Comparison of ENCODE assay signal across 1 cellular context in the genomic region with DNA sequence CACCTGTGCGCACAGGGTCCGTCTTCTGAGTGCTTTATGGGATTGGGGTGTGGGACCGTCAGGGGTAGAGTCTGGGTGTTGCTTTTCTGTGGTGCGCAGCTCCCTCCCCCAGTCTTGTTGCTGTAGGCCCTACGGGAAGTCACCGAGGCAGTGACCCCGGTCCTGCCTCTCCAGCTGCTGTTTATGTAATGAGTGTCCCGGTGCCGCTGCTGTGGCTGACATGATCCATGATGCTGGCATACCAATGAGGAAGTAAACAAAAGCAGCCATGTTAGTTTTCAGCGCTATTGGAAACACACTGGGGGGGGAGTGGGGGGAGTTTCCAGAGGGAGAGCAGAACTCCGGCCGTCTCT.
TF ChIP-seq lines count a peak whose summit lies in the region.

No MANE protein-coding gene starts in this region.

TF ChIP-seq in HepG2, 621 proteins besides CTCF, POLR2A, EP300 and RAD21 (continued from another document and continues in another):
- TF ChIP-seq, protein P1, sequence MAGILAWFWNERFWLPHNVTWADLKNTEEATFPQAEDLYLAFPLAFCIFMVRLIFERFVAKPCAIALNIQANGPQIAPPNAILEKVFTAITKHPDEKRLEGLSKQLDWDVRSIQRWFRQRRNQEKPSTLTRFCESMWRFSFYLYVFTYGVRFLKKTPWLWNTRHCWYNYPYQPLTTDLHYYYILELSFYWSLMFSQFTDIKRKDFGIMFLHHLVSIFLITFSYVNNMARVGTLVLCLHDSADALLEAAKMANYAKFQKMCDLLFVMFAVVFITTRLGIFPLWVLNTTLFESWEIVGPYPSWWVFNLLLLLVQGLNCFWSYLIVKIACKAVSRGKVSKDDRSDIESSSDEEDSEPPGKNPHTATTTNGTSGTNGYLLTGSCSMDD (CRISPR knock-in tag; IDR thresholded peaks at IDR 0.05): no peak
- TF ChIP-seq KLF15 (CRISPR knock-in tag; IDR thresholded peaks at IDR 0.05; ENCODE audit: borderline replicate concordance): no peak
- TF ChIP-seq DMAP1 (CRISPR knock-in tag; IDR thresholded peaks at IDR 0.05): no peak
- TF ChIP-seq SRSF4 (IDR thresholded peaks at IDR 0.05; ENCODE audit: low read depth, low read length, poor library complexity, severe bottlenecking): no peak
- no peak for TF ChIP-seq CENPT (CRISPR knock-in tag; IDR thresholded peaks at IDR 0.05; ENCODE audit: low read depth)
- TF ChIP-seq RFXAP (CRISPR knock-in tag; IDR thresholded peaks at IDR 0.05; ENCODE audit: borderline replicate concordance): no peak; the same call in 1 of the 2 replicates
- TF ChIP-seq POGZ (CRISPR knock-in tag; IDR thresholded peaks at IDR 0.05): no peak
- no peak for TF ChIP-seq ZNF792 (CRISPR knock-in tag; IDR thresholded peaks at IDR 0.05)
- TF ChIP-seq ZNF34 (CRISPR knock-in tag; IDR thresholded peaks at IDR 0.05; ENCODE audit: borderline replicate concordance): no peak; the same call in 1 of the 2 replicates
- TF ChIP-seq FOXA3 (CRISPR knock-in tag; IDR thresholded peaks at IDR 0.05): peak; percentile 67
- TF ChIP-seq PHF5A (CRISPR knock-in tag; IDR thresholded peaks at IDR 0.05; ENCODE audit: low read depth, unreplicated experiment): no peak
- TF ChIP-seq, protein P2, sequence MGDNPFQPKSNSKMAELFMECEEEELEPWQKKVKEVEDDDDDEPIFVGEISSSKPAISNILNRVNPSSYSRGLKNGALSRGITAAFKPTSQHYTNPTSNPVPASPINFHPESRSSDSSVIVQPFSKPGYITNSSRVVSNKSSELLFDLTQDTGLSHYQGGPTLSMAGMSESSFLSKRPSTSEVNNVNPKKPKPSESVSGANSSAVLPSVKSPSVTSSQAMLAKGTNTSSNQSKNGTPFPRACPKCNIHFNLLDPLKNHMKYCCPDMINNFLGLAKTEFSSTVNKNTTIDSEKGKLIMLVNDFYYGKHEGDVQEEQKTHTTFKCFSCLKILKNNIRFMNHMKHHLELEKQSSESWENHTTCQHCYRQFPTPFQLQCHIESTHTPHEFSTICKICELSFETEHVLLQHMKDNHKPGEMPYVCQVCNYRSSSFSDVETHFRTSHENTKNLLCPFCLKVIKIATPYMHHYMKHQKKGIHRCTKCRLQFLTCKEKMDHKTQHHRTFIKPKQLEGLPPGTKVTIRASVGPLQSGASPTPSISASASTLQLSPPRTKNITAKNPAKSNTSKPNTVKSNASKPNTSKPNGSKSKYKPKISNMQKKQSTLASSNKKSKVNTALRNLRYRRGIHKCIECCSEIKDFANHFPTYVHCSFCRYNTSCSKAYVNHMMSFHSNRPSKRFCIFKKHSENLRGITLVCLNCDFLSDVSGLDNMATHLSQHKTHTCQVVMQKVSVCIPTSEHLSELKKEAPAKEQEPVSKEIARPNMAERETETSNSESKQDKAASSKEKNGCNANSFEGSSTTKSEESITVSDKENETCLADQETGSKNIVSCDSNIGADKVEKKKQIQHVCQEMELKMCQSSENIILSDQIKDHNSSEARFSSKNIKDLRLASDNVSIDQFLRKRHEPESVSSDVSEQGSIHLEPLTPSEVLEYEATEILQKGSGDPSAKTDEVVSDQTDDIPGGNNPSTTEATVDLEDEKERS (CRISPR knock-in tag; IDR thresholded peaks at IDR 0.05): 0 out of 2 replicates have a peak, but pooled peaks have one; percentile 23
- TF ChIP-seq ZNF614 (CRISPR knock-in tag; IDR thresholded peaks at IDR 0.05; ENCODE audit: borderline replicate concordance): no peak
- TF ChIP-seq ZMYM4 (CRISPR knock-in tag; IDR thresholded peaks at IDR 0.05): no peak
- no peak for TF ChIP-seq RBM22 (optimal IDR thresholded peaks at IDR 0.05; ENCODE audit: low read length)
- no peak for TF ChIP-seq ZKSCAN5 (CRISPR knock-in tag; IDR thresholded peaks at IDR 0.05)
- TF ChIP-seq ZNF33A (CRISPR knock-in tag; IDR thresholded peaks at IDR 0.05; ENCODE audit: borderline replicate concordance): no peak
- no peak for TF ChIP-seq ZNF639 (CRISPR knock-in tag; conservative IDR thresholded peaks at IDR 0.05)
- TF ChIP-seq NBN (conservative IDR thresholded peaks at IDR 0.05): no peak
- TF ChIP-seq, protein P3, sequence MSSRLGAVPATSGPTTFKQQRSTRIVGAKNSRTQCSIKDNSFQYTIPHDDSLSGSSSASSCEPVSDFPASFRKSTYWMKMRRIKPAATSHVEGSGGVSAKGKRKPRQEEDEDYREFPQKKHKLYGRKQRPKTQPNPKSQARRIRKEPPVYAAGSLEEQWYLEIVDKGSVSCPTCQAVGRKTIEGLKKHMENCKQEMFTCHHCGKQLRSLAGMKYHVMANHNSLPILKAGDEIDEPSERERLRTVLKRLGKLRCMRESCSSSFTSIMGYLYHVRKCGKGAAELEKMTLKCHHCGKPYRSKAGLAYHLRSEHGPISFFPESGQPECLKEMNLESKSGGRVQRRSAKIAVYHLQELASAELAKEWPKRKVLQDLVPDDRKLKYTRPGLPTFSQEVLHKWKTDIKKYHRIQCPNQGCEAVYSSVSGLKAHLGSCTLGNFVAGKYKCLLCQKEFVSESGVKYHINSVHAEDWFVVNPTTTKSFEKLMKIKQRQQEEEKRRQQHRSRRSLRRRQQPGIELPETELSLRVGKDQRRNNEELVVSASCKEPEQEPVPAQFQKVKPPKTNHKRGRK (CRISPR knock-in tag; IDR thresholded peaks at IDR 0.05): no peak
- TF ChIP-seq TAF1 (CRISPR knock-in tag; IDR thresholded peaks at IDR 0.05): peak; percentile 17; the same call in 1 of the 2 replicates
- TF ChIP-seq ZNF230 (CRISPR knock-in tag; IDR thresholded peaks at IDR 0.05): no peak
- TF ChIP-seq TBX2 (CRISPR knock-in tag; IDR thresholded peaks at IDR 0.05; ENCODE audit: borderline replicate concordance): no peak
- TF ChIP-seq ZNF766 (CRISPR knock-in tag; IDR thresholded peaks at IDR 0.05; ENCODE audit: borderline replicate concordance): no peak; the same call in 1 of the 2 replicates
- TF ChIP-seq YY1 (IDR thresholded peaks at IDR 0.05; ENCODE audit: insufficient read depth, insufficient replicate concordance, low read depth, low read length): peak; percentile 89
- no peak for TF ChIP-seq ZNF775 (CRISPR knock-in tag; IDR thresholded peaks at IDR 0.05; ENCODE audit: borderline replicate concordance)
- TF ChIP-seq TOE1 (CRISPR knock-in tag; IDR thresholded peaks at IDR 0.05): no peak
- TF ChIP-seq NFE2L1 (CRISPR knock-in tag; IDR thresholded peaks at IDR 0.05; ENCODE audit: borderline replicate concordance): 0 out of 2 replicates have a peak, but pooled peaks have one; percentile 1
- TF ChIP-seq ATF3 (CRISPR knock-in tag; IDR thresholded peaks at IDR 0.05): no peak
- no peak for TF ChIP-seq ASH2L (IDR thresholded peaks at IDR 0.05; ENCODE audit: insufficient read length, low read depth, low read length)
- no peak for TF ChIP-seq ZNF768 (CRISPR knock-in tag; IDR thresholded peaks at IDR 0.05)
- TF ChIP-seq ZNF274 (CRISPR knock-in tag; IDR thresholded peaks at IDR 0.05): no peak
- TF ChIP-seq EHMT2 (IDR thresholded peaks at IDR 0.05; ENCODE audit: borderline replicate concordance, low read depth, low read length): no peak
- TF ChIP-seq ZNF350 (CRISPR knock-in tag; IDR thresholded peaks at IDR 0.05; ENCODE audit: borderline replicate concordance, low read depth): peak; percentile 50; the same call in 1 of the 2 replicates
- TF ChIP-seq, protein P4, sequence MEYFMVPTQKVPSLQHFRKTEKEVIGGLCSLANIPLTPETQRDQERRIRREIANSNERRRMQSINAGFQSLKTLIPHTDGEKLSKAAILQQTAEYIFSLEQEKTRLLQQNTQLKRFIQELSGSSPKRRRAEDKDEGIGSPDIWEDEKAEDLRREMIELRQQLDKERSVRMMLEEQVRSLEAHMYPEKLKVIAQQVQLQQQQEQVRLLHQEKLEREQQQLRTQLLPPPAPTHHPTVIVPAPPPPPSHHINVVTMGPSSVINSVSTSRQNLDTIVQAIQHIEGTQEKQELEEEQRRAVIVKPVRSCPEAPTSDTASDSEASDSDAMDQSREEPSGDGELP (IDR thresholded peaks at IDR 0.05; ENCODE audit: borderline replicate concordance, low read depth): peak; percentile 94
- no peak for TF ChIP-seq ZNF605 (CRISPR knock-in tag; IDR thresholded peaks at IDR 0.05)
- TF ChIP-seq MZF1 (CRISPR knock-in tag; IDR thresholded peaks at IDR 0.05; ENCODE audit: borderline replicate concordance): 0 out of 2 replicates have a peak, but pooled peaks have one; percentile 53
- TF ChIP-seq STAT5B (CRISPR knock-in tag; IDR thresholded peaks at IDR 0.05): no peak
- no peak for TF ChIP-seq KAT2B (IDR thresholded peaks at IDR 0.05; ENCODE audit: borderline replicate concordance, low read depth, low read length)
- no peak for TF ChIP-seq MAFF (IDR thresholded peaks at IDR 0.05; ENCODE audit: low read depth, low read length)
- peak; percentile 61; the same call in 1 of the 2 replicates for TF ChIP-seq TGIF2 (CRISPR knock-in tag; IDR thresholded peaks at IDR 0.05)
- no peak for TF ChIP-seq FUBP1 (CRISPR knock-in tag; IDR thresholded peaks at IDR 0.05; ENCODE audit: borderline replicate concordance)
- TF ChIP-seq, protein P5, sequence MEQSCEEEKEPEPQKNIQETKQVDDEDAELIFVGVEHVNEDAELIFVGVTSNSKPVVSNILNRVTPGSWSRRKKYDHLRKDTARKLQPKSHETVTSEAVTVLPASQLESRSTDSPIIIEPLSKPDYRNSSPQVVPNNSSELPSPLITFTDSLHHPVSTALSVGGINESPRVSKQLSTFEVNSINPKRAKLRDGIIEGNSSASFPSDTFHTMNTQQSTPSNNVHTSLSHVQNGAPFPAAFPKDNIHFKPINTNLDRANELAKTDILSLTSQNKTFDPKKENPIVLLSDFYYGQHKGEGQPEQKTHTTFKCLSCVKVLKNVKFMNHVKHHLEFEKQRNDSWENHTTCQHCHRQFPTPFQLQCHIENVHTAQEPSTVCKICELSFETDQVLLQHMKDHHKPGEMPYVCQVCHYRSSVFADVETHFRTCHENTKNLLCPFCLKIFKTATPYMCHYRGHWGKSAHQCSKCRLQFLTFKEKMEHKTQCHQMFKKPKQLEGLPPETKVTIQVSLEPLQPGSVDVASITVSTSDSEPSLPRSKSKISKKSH (CRISPR knock-in tag; IDR thresholded peaks at IDR 0.05; ENCODE audit: borderline replicate concordance): no peak
- peak; percentile 51 for TF ChIP-seq TEF (CRISPR knock-in tag; IDR thresholded peaks at IDR 0.05)
- no peak for TF ChIP-seq MIER3 (CRISPR knock-in tag; IDR thresholded peaks at IDR 0.05; ENCODE audit: borderline replicate concordance)
- TF ChIP-seq, protein P6, sequence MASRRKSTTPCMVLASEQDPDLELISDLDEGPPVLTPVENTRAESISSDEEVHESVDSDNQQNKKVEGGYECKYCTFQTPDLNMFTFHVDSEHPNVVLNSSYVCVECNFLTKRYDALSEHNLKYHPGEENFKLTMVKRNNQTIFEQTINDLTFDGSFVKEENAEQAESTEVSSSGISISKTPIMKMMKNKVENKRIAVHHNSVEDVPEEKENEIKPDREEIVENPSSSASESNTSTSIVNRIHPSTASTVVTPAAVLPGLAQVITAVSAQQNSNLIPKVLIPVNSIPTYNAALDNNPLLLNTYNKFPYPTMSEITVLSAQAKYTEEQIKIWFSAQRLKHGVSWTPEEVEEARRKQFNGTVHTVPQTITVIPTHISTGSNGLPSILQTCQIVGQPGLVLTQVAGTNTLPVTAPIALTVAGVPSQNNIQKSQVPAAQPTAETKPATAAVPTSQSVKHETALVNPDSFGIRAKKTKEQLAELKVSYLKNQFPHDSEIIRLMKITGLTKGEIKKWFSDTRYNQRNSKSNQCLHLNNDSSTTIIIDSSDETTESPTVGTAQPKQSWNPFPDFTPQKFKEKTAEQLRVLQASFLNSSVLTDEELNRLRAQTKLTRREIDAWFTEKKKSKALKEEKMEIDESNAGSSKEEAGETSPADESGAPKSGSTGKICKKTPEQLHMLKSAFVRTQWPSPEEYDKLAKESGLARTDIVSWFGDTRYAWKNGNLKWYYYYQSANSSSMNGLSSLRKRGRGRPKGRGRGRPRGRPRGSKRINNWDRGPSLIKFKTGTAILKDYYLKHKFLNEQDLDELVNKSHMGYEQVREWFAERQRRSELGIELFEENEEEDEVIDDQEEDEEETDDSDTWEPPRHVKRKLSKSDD (CRISPR knock-in tag; IDR thresholded peaks at IDR 0.05; ENCODE audit: low read depth): no peak
- TF ChIP-seq ZBTB20 (CRISPR knock-in tag; IDR thresholded peaks at IDR 0.05; ENCODE audit: borderline replicate concordance, low read depth): no peak
- no peak for TF ChIP-seq ZNF326 (CRISPR knock-in tag; IDR thresholded peaks at IDR 0.05; ENCODE audit: borderline replicate concordance)
- no peak for TF ChIP-seq ZNF501 (CRISPR knock-in tag; IDR thresholded peaks at IDR 0.05)
- TF ChIP-seq KDM6A (CRISPR knock-in tag; IDR thresholded peaks at IDR 0.05; ENCODE audit: low read depth): no peak
- TF ChIP-seq KDM2A (CRISPR knock-in tag; IDR thresholded peaks at IDR 0.05; ENCODE audit: borderline replicate concordance, low read depth): no peak
- no peak for TF ChIP-seq ZNF709 (CRISPR knock-in tag; IDR thresholded peaks at IDR 0.05)
- no peak for TF ChIP-seq ZNF354B (CRISPR knock-in tag; IDR thresholded peaks at IDR 0.05)
